In the genomic region with DNA sequence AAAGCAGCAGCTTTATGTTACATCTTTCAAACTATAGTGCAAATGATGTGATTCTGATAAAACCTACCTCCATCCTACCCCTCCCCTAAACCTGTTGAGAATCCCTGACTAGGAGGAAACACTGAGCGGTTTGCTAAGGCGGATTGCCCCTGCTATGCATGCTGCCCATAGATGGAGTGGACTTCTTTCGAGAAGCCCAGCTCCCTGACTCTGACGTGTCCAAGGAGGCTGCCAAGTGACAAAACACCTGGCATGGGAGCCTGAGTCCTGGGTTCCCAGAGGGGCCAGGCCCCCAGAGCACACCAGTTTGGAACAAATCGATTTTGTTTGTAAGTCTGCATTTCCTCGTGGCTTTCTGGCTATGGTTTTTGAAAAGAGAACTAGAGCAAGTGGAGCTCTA, we compare ENCODE assay signal across 16 cellular contexts. TPM values are rescaled to one million over a fixed set of nuclear protein-coding genes. Genes with fewer than 3 reads are reported as not detected.
DNase-seq lines count a peak whose midpoint lies in the region; ATAC-seq and TF ChIP-seq lines count a peak whose summit lies in the region.
"Had no signal": no experiment of that assay in that cellular context is flagged by ENCODE, and none has a peak within 500 bp of the region (broad histone marks: within the 10 kb centered on the region; RNA-seq: fewer than 3 reads in every experiment).

No MANE protein-coding gene starts in this region.

- H3K36me3 ChIP-seq in BLaER1 treated with 17β-estradiol and CSF1 and Interleukin-3, amounts not matched to agents 10 nM and 100 nM: peaks cover 0 to 11% (median 0%) of the 10 kb centered on the region in 11 experiments; a peak in 5 of 22 replicates
- H3K36me3 ChIP-seq in DND-41 (ENCODE audit: insufficient read depth, low read length): peaks cover 10% of the 10 kb centered on the region
- peaks cover 3% of the 10 kb centered on the region for H3K36me3 ChIP-seq in WERI-Rb-1
- H3K36me3 ChIP-seq: tibial nerve had no signal

- ATAC-seq in DND-41 (ENCODE audit: insufficient read depth, low read depth) (no peak), naive B cell (ENCODE audit: low read depth in 2 of 2) (no peak), GM18511 (IDR thresholded peaks at IDR 0.05; ENCODE audit: unreplicated experiment) (no peak)
- ATAC-seq in activated CD8-positive, alpha-beta T cell treated with anti-CD3 and anti-CD28 coated beads for 36 hours: no peak
- ATAC-seq: left lobe of liver had no signal

- H3K27ac ChIP-seq in BLaER1 treated with 17β-estradiol and CSF1 and Interleukin-3, amounts not matched to agents 10 nM and 100 nM: peak overlapping the region in 3 of 11 experiments; percentile 74 to 77 (median 77); a peak in 4 of 22 replicates
- H3K27ac ChIP-seq in DND-41 (ENCODE audit: low read length) (no peak overlapping the region), WERI-Rb-1 (no peak overlapping the region)
- H3K27ac ChIP-seq: epithelial cell of prostate had no signal

- peaks cover 40 to 67% (median 48%) of the 10 kb centered on the region in 10 experiments for H3K4me1 ChIP-seq in BLaER1 treated with 17β-estradiol and CSF1 and Interleukin-3, amounts not matched to agents 10 nM and 100 nM
- peaks cover 35% of the 10 kb centered on the region for H3K4me1 ChIP-seq in DND-41 (ENCODE audit: insufficient read depth, low read length)

- intact Hi-C loops in activated CD8-positive, alpha-beta T cell treated with anti-CD3 and anti-CD28 coated beads for 36 hours (cut with micrococcal nuclease): loop anchor here (5.0 kb wide), 1 partner anchor 282 kb away; no protein-coding TSS in a partner anchor

- H4K20me1 ChIP-seq in BLaER1 treated with 17β-estradiol and CSF1 and Interleukin-3, amounts not matched to agents 10 nM and 100 nM: peaks cover 0 to 35% (median 26%) of the 10 kb centered on the region in 11 experiments; a peak in 12 of 22 replicates
- H4K20me1 ChIP-seq in DND-41 (ENCODE audit: insufficient read depth, low read length): peaks cover 25% of the 10 kb centered on the region

- peaks cover 29% of the 10 kb centered on the region for H3K4me1 Mint-ChIP-seq in activated CD8-positive, alpha-beta T cell treated with anti-CD3 and anti-CD28 coated beads for 36 hours (ENCODE audit: low read depth)
- peaks cover 28 to 36% (median 31%) of the 10 kb centered on the region in 3 donors for H3K4me1 Mint-ChIP-seq in naive B cell

- POLR2A ChIA-PET in activated CD8-positive, alpha-beta T cell treated with anti-CD3 and anti-CD28 coated beads for 36 hours (lab: Charles Lee): interaction anchor here (0.7 to 1.4 kb wide), 3 partner anchors 8 to 35 kb away, joined by 3 to 5 read pairs (median 4); no protein-coding TSS in a partner anchor

- H3K27me3 Mint-ChIP-seq in activated CD8-positive, alpha-beta T cell treated with anti-CD3 and anti-CD28 coated beads for 36 hours: no peaks in the 10 kb centered on the region
- H3K27me3 Mint-ChIP-seq in naive B cell: peaks cover 0 to 4% (median 0%) of the 10 kb centered on the region in 3 donors

- CTCF ChIA-PET in activated CD8-positive, alpha-beta T cell treated with anti-CD3 and anti-CD28 coated beads for 36 hours (lab: Charles Lee): interaction anchor here (1.1 to 2.0 kb wide), 2 partner anchors 345 to 377 kb away, joined by 3 to 6 read pairs; no protein-coding TSS in a partner anchor

- peaks cover 0 to 4% (median 0%) of the 10 kb centered on the region in 11 experiments; a peak in 1 of 22 replicates for H3K9me3 ChIP-seq in BLaER1 treated with 17β-estradiol and CSF1 and Interleukin-3, amounts not matched to agents 10 nM and 100 nM (replicated peaks in 1 of 11)
- H3K9me3 ChIP-seq in DND-41 (ENCODE audit: insufficient read depth, low read length, severe bottlenecking) (no peaks in the 10 kb centered on the region), WERI-Rb-1 (ENCODE audit: severe bottlenecking) (no peaks in the 10 kb centered on the region)
- H3K9me3 ChIP-seq: tibial nerve had no signal

- peaks cover 38% of the 10 kb centered on the region for H3K79me2 ChIP-seq in DND-41 (ENCODE audit: insufficient read depth, low read length)

- peak overlapping the region; percentile 62 to 86 (median 82) for H3K4me2 ChIP-seq in BLaER1 treated with 17β-estradiol and CSF1 and Interleukin-3, amounts not matched to agents 10 nM and 100 nM
- peak overlapping the region; percentile 88 for H3K4me2 ChIP-seq in DND-41 (ENCODE audit: insufficient read depth, low read length)

- peaks cover 12% of the 10 kb centered on the region for H3K36me3 Mint-ChIP-seq in activated CD8-positive, alpha-beta T cell treated with anti-CD3 and anti-CD28 coated beads for 36 hours (ENCODE audit: low read depth)
- no peaks in the 10 kb centered on the region for H3K36me3 Mint-ChIP-seq in naive B cell

- DNase-seq in DND-41: no peak
- DNase-seq in activated CD8-positive, alpha-beta T cell treated with anti-CD3 and anti-CD28 coated beads for 36 hours: no peak
- DNase-seq in naive B cell: no peak
- no peak for DNase-seq in WERI-Rb-1
- no peak for DNase-seq in dedifferentiated amniotic fluid mesenchymal stem cell (ENCODE audit: extremely low spot score)
- DNase-seq in DMS153 (lab: John Stamatoyannopoulos, UW): no peak
- DNase-seq: central memory CD4-positive, alpha-beta T cell; GF-D8; NCI-H1048; NCI-H524; stimulated activated CD4-positive, alpha-beta T cell treated with anti-CD3 and anti-CD28 coated beads, Interleukin-12 subunit alpha, Interleukin-12 subunit beta, amount 100 ng/mL, for 4 hours had no signal

- no peak overlapping the region for H2AFZ ChIP-seq in DND-41 (ENCODE audit: low read depth, low read length)

- no peaks in the 10 kb centered on the region for H3K9me3 Mint-ChIP-seq in activated CD8-positive, alpha-beta T cell treated with anti-CD3 and anti-CD28 coated beads for 36 hours
- H3K9me3 Mint-ChIP-seq in naive B cell: no peaks in the 10 kb centered on the region

- no peak overlapping the region for H3K27ac Mint-ChIP-seq in activated CD8-positive, alpha-beta T cell treated with anti-CD3 and anti-CD28 coated beads for 36 hours
- no peak overlapping the region for H3K27ac Mint-ChIP-seq in naive B cell

- peak overlapping the region in 4 of 10 experiments; percentile 93 to 99 (median 96); a peak in 5 of 20 replicates for H3K4me3 ChIP-seq in BLaER1 treated with 17β-estradiol and CSF1 and Interleukin-3, amounts not matched to agents 10 nM and 100 nM
- H3K4me3 ChIP-seq in DND-41 (ENCODE audit: low read depth in 1 of 2, low read length in 2 of 2): peak overlapping the region in 1 of 2 experiments; percentile 93; a peak in 1 of 4 replicates
- no peak overlapping the region for H3K4me3 ChIP-seq in WERI-Rb-1 (ENCODE audit: low read depth, low read length)

- TF ChIP-seq CTCF in DND-41 (IDR thresholded peaks at IDR 0.05; ENCODE audit: borderline replicate concordance, extremely low read depth, low read length, poor library complexity, severe bottlenecking) (no peak), WERI-Rb-1 (IDR thresholded peaks at IDR 0.05; ENCODE audit: low read depth, low read length) (no peak)
- TF ChIP-seq CTCF in activated CD8-positive, alpha-beta T cell treated with anti-CD3 and anti-CD28 coated beads for 36 hours (IDR thresholded peaks at IDR 0.05): no peak

- H3K4me3 Mint-ChIP-seq in activated CD8-positive, alpha-beta T cell treated with anti-CD3 and anti-CD28 coated beads for 36 hours: peak overlapping the region; percentile 85
- H3K4me3 Mint-ChIP-seq in naive B cell: peak overlapping the region; percentile 59 to 97 (median 96)

- H3K9ac ChIP-seq in BLaER1 treated with 17β-estradiol and CSF1 and Interleukin-3, amounts not matched to agents 10 nM and 100 nM: peak overlapping the region in 5 of 11 experiments; percentile 81 to 98 (median 95); a peak in 4 of 22 replicates
- peak overlapping the region; percentile 79 for H3K9ac ChIP-seq in DND-41 (ENCODE audit: low read depth, low read length)

- no peaks in the 10 kb centered on the region for H3K27me3 ChIP-seq in BLaER1 treated with 17β-estradiol and CSF1 and Interleukin-3, amounts not matched to agents 10 nM and 100 nM
- H3K27me3 ChIP-seq in DND-41 (ENCODE audit: insufficient read depth, low read length, poor library complexity): no peaks in the 10 kb centered on the region
- H3K27me3 ChIP-seq in WERI-Rb-1 (ENCODE audit: insufficient read depth, low read depth, severe bottlenecking): no peaks in the 10 kb centered on the region
- H3K27me3 ChIP-seq: tibial nerve had no signal

RNA-seq across cellular contexts. Expression of gene UXS1, which starts 1.4 kb away (rescaled TPM):
- 10 to 100 TPM; 47.4 to 47.8 TPM for total RNA-seq in activated CD8-positive, alpha-beta T cell treated with anti-CD3 and anti-CD28 coated beads for 36 hours
- polyA plus RNA-seq in naive B cell (ENCODE audit: low read depth in 6 of 6): 10 to 100 TPM; 26.8 to 61.0 (median 51.1) TPM
